ENCODE assay signal across 11 cellular contexts in genomic region chr11:8684600-8685290, GRCh38. TPM values are rescaled to one million over a fixed set of nuclear protein-coding genes. Genes with fewer than 3 reads are reported as not detected.
A peak's percentile ranks its signal among the peaks of the same experiment; 100 is the strongest.
DNase-seq lines count a peak whose midpoint lies in the region; TF ChIP-seq lines count a peak whose summit lies in the region.
"Had no signal": no experiment of that assay in that cellular context is flagged by ENCODE, and none has a peak within 500 bp of the region (broad histone marks: within the 10 kb centered on the region; RNA-seq: fewer than 3 reads in every experiment).

No MANE protein-coding gene starts in this region.

- H3K9ac ChIP-seq in smooth muscle cell (ENCODE audit: low read depth): peak overlapping the region; percentile 98
- H3K9ac ChIP-seq: parathyroid adenoma had no signal

- H3K9me3 ChIP-seq in smooth muscle cell (replicated peaks; ENCODE audit: low read depth): no peaks in the 10 kb centered on the region
- H3K9me3 ChIP-seq: tibial nerve had no signal

- peak overlapping the region; percentile 95 for H3K27ac Mint-ChIP-seq in activated CD4-positive, alpha-beta T cell treated with anti-CD3 and anti-CD28 coated beads, Interleukin-2, amount 10 ng/mL, durations not matched to agents 24 days and 14 days

- no peak overlapping the region for H2AFZ ChIP-seq in smooth muscle cell (ENCODE audit: low read depth)
- H2AFZ ChIP-seq: parathyroid adenoma had no signal

- peaks cover 46% of the 10 kb centered on the region for H3K4me1 Mint-ChIP-seq in activated CD4-positive, alpha-beta T cell treated with anti-CD3 and anti-CD28 coated beads, Interleukin-2, amount 10 ng/mL, durations not matched to agents 24 days and 14 days

- TF ChIP-seq CTCF in VCaP (conservative IDR thresholded peaks at IDR 0.05): no peak
- no peak for TF ChIP-seq CTCF in fibroblast of mammary gland (conservative IDR thresholded peaks at IDR 0.05; ENCODE audit: control insufficient read depth, insufficient read depth, low read depth, low read length)
- no peak for TF ChIP-seq CTCF in smooth muscle cell (IDR thresholded peaks at IDR 0.05; ENCODE audit: borderline replicate concordance, insufficient read depth, poor library complexity, severe bottlenecking)

- no peaks in the 10 kb centered on the region for H3K36me3 ChIP-seq in smooth muscle cell (ENCODE audit: low read depth)

- H3K27ac ChIP-seq in VCaP (peak overlapping the region; percentile 96), smooth muscle cell (ENCODE audit: low read depth) (peak overlapping the region; percentile 88), substantia nigra (ENCODE audit: low read depth, low read length, poor library complexity, severe bottlenecking) (no peak overlapping the region)

- intact Hi-C loops in activated CD4-positive, alpha-beta T cell treated with anti-CD3 and anti-CD28 coated beads, Interleukin-2, amount 10 ng/mL, durations not matched to agents 24 days and 14 days (cut with micrococcal nuclease): loop anchor here (5.0 to 10.0 kb wide), 8 partner anchors 72 to 1770 kb away; partner anchors contain the start of genes ADM, AMPD3, EIF3F and IPO7

- H3F3A ChIP-seq in smooth muscle cell (ENCODE audit: low read depth): peaks cover 48% of the 10 kb centered on the region

- H3K79me2 ChIP-seq in smooth muscle cell (ENCODE audit: low read depth): peaks cover 25% of the 10 kb centered on the region

- no peak for DNase-seq in activated CD4-positive, alpha-beta T cell treated with anti-CD3 and anti-CD28 coated beads, Interleukin-2, amount 10 ng/mL, durations not matched to agents 24 days and 14 days
- no peak for DNase-seq in activated CD4-positive, alpha-beta T cell treated with anti-CD3 and anti-CD28 coated beads for 4 hours
- DNase-seq in fibroblast of mammary gland (ENCODE audit: low read depth) (no peak), smooth muscle cell (lab: John Stamatoyannopoulos, UW; ENCODE audit: unreplicated experiment) (no peak), substantia nigra (lab: John Stamatoyannopoulos, UW) (no peak), activated gamma-delta T cell (lab: John Stamatoyannopoulos, UW) (no peak), SK-N-DZ (ENCODE audit: low spot score) (no peak)
- DNase-seq: effector CD4-positive, alpha-beta T cell had no signal

- no peaks in the 10 kb centered on the region for H3K27me3 Mint-ChIP-seq in activated CD4-positive, alpha-beta T cell treated with anti-CD3 and anti-CD28 coated beads, Interleukin-2, amount 10 ng/mL, durations not matched to agents 24 days and 14 days

- peak overlapping the region; percentile 96 for H3K4me2 ChIP-seq in smooth muscle cell

- peaks cover 78% of the 10 kb centered on the region for H3K36me3 Mint-ChIP-seq in activated CD4-positive, alpha-beta T cell treated with anti-CD3 and anti-CD28 coated beads, Interleukin-2, amount 10 ng/mL, durations not matched to agents 24 days and 14 days (ENCODE audit: low read depth)

- peaks cover 34% of the 10 kb centered on the region for H4K20me1 ChIP-seq in smooth muscle cell (ENCODE audit: low read depth)

- H3K4me3 ChIP-seq in fibroblast of mammary gland (ENCODE audit: control insufficient read depth, low read depth, low read length) (peak overlapping the region; percentile 85), smooth muscle cell (peak overlapping the region; percentile 85)

- no peaks in the 10 kb centered on the region for H3K9me3 Mint-ChIP-seq in activated CD4-positive, alpha-beta T cell treated with anti-CD3 and anti-CD28 coated beads, Interleukin-2, amount 10 ng/mL, durations not matched to agents 24 days and 14 days

- peak overlapping the region; percentile 97 for H3K4me3 Mint-ChIP-seq in activated CD4-positive, alpha-beta T cell treated with anti-CD3 and anti-CD28 coated beads, Interleukin-2, amount 10 ng/mL, durations not matched to agents 24 days and 14 days

- H3K27me3 ChIP-seq in smooth muscle cell (ENCODE audit: low read depth): no peaks in the 10 kb centered on the region
- H3K27me3 ChIP-seq: tibial nerve had no signal

- H3K4me1 ChIP-seq in smooth muscle cell (ENCODE audit: low read depth): peaks cover 37% of the 10 kb centered on the region

- 90% methylated on average over 6 of the region's 6 CpGs for WGBS in smooth muscle cell (ENCODE audit: low lambda C conversion rate)

RNA-seq across cellular contexts. Expression of gene RPL27A, which starts 2.2 kb away (rescaled TPM):
- total RNA-seq in activated CD4-positive, alpha-beta T cell treated with anti-CD3 and anti-CD28 coated beads, Interleukin-2, amount 10 ng/mL, durations not matched to agents 24 days and 14 days: 738 and 745 TPM in 2 replicates
- total RNA-seq in smooth muscle cell: 731 and 1,140 TPM in 2 replicates
- 817 and 878 TPM in 2 replicates for polyA plus RNA-seq in smooth muscle cell
- 2,631 and 2,777 TPM in 2 replicates for polyA plus RNA-seq in SK-N-DZ (2014; cell fraction: cytosol; rRNA removed)
- 785 and 949 TPM in 2 replicates for polyA plus RNA-seq in SK-N-DZ (2014; cell fraction: nucleus; rRNA removed)

RNA-seq across cellular contexts. Expression of gene TRIM66, which starts 2.3 kb away (rescaled TPM):
- 11.9 and 13.4 TPM in 2 replicates for total RNA-seq in activated CD4-positive, alpha-beta T cell treated with anti-CD3 and anti-CD28 coated beads, Interleukin-2, amount 10 ng/mL, durations not matched to agents 24 days and 14 days
- 5.8 and 7.1 TPM in 2 replicates for total RNA-seq in smooth muscle cell
- polyA plus RNA-seq in smooth muscle cell: 0.24 and 0.93 TPM in 2 replicates
- polyA plus RNA-seq in SK-N-DZ (2014; cell fraction: cytosol; rRNA removed): 0.80 and 3.7 TPM in 2 replicates
- 6.2 and 7.3 TPM in 2 replicates for polyA plus RNA-seq in SK-N-DZ (2014; cell fraction: nucleus; rRNA removed)
